Comparison of ENCODE assay signal across 1 cellular context in the genomic region with DNA sequence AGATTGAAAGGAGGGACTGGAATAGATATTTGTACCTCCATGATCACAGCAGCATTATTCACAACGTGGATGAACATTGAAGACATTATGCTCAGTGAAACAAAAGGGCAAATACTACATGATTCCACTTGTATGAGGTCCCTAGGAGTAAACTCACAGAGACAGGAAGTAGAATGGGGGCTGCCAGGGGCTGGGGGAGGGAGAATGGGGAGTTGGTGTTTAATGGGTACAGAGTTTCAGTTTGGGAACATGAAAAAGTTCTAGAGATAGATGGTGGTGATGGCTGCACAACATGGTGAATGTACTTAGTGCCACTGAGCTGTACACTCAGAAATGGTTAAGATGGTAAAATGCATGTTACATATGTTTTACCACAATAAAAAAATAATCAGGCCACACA.
TF ChIP-seq lines count a peak whose summit lies in the region.

No MANE protein-coding gene starts in this region.

TF ChIP-seq in GM12878, 131 proteins besides CTCF, POLR2A, EP300 and RAD21:
- no peak for TF ChIP-seq TCF12 (IDR thresholded peaks at IDR 0.05; ENCODE audit: low read depth, low read length)
- TF ChIP-seq HDAC6 (IDR thresholded peaks at IDR 0.05; ENCODE audit: unreplicated experiment), result no peak
- no peak for TF ChIP-seq TCF3 (IDR thresholded peaks at IDR 0.05; ENCODE audit: borderline replicate concordance, insufficient read depth, low read depth, low read length)
